Comparison of ENCODE assay signal across 2 cellular contexts in the genomic region with DNA sequence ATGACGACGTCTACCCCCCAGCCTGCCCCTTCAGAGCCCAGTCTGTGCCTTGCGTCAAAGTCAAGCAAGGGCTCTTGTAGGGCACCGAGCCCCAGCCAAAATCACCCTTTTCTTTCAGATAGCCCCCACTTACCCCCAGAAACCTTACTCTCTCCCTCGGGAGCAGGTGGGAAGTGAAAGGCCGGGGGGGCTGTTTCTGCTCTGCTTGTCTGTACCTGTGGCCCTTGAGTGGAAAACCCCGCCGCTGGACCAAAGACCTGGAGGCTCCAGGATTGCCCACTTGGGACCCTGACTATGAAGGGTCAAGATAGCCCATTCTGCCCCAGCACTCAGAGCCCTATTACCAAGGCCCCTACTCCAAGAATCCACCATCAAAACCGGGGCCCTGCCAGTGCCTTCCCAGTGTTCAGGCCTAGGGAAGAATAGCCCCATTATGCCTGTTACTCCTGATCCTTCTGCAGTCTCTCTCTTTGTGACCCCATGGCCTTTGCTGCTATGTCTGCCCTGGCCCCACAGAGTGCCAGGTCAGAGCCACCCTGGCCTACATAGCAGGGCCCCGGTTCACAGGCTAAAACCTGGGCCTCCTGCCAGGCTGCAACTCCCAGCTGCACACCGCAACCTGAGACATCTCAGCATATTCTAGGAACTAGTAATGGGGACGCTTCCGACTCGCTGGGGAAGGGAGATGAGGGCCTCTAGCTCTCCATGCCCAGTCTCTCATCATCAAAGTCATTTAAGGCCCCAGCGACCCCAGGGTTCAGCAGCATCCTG.
TF ChIP-seq lines count a peak whose summit lies in the region.

No MANE protein-coding gene starts in this region.

TF ChIP-seq in GM23338, 12 proteins besides CTCF, POLR2A, EP300 and RAD21:
- TF ChIP-seq, protein P1, sequence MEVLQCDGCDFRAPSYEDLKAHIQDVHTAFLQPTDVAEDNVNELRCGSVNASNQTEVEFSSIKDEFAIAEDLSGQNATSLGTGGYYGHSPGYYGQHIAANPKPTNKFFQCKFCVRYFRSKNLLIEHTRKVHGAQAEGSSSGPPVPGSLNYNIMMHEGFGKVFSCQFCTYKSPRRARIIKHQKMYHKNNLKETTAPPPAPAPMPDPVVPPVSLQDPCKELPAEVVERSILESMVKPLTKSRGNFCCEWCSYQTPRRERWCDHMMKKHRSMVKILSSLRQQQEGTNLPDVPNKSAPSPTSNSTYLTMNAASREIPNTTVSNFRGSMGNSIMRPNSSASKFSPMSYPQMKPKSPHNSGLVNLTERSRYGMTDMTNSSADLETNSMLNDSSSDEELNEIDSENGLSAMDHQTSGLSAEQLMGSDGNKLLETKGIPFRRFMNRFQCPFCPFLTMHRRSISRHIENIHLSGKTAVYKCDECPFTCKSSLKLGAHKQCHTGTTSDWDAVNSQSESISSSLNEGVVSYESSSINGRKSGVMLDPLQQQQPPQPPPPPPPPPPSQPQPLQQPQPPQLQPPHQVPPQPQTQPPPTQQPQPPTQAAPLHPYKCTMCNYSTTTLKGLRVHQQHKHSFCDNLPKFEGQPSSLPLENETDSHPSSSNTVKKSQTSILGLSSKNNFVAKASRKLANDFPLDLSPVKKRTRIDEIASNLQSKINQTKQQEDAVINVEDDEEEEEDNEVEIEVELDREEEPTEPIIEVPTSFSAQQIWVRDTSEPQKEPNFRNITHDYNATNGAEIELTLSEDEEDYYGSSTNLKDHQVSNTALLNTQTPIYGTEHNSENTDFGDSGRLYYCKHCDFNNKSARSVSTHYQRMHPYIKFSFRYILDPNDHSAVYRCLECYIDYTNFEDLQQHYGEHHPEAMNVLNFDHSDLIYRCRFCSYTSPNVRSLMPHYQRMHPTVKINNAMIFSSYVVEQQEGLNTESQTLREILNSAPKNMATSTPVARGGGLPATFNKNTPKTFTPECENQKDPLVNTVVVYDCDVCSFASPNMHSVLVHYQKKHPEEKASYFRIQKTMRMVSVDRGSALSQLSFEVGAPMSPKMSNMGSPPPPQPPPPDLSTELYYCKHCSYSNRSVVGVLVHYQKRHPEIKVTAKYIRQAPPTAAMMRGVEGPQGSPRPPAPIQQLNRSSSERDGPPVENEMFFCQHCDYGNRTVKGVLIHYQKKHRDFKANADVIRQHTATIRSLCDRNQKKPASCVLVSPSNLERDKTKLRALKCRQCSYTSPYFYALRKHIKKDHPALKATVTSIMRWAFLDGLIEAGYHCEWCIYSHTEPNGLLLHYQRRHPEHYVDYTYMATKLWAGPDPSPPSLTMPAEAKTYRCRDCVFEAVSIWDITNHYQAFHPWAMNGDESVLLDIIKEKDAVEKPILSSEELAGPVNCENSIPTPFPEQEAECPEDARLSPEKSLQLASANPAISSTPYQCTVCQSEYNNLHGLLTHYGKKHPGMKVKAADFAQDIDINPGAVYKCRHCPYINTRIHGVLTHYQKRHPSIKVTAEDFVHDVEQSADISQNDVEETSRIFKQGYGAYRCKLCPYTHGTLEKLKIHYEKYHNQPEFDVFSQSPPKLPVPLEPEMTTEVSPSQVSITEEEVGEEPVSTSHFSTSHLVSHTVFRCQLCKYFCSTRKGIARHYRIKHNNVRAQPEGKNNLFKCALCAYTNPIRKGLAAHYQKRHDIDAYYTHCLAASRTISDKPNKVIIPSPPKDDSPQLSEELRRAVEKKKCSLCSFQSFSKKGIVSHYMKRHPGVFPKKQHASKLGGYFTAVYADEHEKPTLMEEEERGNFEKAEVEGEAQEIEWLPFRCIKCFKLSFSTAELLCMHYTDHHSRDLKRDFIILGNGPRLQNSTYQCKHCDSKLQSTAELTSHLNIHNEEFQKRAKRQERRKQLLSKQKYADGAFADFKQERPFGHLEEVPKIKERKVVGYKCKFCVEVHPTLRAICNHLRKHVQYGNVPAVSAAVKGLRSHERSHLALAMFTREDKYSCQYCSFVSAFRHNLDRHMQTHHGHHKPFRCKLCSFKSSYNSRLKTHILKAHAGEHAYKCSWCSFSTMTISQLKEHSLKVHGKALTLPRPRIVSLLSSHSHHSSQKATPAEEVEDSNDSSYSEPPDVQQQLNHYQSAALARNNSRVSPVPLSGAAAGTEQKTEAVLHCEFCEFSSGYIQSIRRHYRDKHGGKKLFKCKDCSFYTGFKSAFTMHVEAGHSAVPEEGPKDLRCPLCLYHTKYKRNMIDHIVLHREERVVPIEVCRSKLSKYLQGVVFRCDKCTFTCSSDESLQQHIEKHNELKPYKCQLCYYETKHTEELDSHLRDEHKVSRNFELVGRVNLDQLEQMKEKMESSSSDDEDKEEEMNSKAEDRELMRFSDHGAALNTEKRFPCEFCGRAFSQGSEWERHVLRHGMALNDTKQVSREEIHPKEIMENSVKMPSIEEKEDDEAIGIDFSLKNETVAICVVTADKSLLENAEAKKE (CRISPR knock-in tag; IDR thresholded peaks at IDR 0.05) = no peak
- TF ChIP-seq EZH2 (IDR thresholded peaks at IDR 0.05; ENCODE audit: low read depth, unreplicated experiment) (no peak), ZNF114 (CRISPR knock-in tag; IDR thresholded peaks at IDR 0.05) (no peak), STAT1 (IDR thresholded peaks at IDR 0.05; ENCODE audit: unreplicated experiment) (no peak), ZNF331 (CRISPR knock-in tag; IDR thresholded peaks at IDR 0.05; ENCODE audit: low read depth) (no peak), POLR2AphosphoS5 (IDR thresholded peaks at IDR 0.05; ENCODE audit: low read depth) (no peak)
- TF ChIP-seq, protein P2, sequence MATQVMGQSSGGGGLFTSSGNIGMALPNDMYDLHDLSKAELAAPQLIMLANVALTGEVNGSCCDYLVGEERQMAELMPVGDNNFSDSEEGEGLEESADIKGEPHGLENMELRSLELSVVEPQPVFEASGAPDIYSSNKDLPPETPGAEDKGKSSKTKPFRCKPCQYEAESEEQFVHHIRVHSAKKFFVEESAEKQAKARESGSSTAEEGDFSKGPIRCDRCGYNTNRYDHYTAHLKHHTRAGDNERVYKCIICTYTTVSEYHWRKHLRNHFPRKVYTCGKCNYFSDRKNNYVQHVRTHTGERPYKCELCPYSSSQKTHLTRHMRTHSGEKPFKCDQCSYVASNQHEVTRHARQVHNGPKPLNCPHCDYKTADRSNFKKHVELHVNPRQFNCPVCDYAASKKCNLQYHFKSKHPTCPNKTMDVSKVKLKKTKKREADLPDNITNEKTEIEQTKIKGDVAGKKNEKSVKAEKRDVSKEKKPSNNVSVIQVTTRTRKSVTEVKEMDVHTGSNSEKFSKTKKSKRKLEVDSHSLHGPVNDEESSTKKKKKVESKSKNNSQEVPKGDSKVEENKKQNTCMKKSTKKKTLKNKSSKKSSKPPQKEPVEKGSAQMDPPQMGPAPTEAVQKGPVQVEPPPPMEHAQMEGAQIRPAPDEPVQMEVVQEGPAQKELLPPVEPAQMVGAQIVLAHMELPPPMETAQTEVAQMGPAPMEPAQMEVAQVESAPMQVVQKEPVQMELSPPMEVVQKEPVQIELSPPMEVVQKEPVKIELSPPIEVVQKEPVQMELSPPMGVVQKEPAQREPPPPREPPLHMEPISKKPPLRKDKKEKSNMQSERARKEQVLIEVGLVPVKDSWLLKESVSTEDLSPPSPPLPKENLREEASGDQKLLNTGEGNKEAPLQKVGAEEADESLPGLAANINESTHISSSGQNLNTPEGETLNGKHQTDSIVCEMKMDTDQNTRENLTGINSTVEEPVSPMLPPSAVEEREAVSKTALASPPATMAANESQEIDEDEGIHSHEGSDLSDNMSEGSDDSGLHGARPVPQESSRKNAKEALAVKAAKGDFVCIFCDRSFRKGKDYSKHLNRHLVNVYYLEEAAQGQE (IDR thresholded peaks at IDR 0.05; ENCODE audit: unreplicated experiment) = no peak

TF ChIP-seq in endothelial cell of umbilical vein, 7 proteins besides CTCF, POLR2A, EP300 and RAD21:
- TF ChIP-seq, protein P3, sequence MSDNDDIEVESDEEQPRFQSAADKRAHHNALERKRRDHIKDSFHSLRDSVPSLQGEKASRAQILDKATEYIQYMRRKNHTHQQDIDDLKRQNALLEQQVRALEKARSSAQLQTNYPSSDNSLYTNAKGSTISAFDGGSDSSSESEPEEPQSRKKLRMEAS (IDR thresholded peaks at IDR 0.05; ENCODE audit: insufficient read depth, insufficient read length) = no peak
- TF ChIP-seq POLR2AphosphoS5 (IDR thresholded peaks at IDR 0.05; ENCODE audit: insufficient read depth, low read depth, low read length) (no peak), MYC (IDR thresholded peaks at IDR 0.05; ENCODE audit: low read depth, low read length) (no peak), FOS (IDR thresholded peaks at IDR 0.05; ENCODE audit: borderline replicate concordance, insufficient read depth, low read length) (no peak), JUN (IDR thresholded peaks at IDR 0.05; ENCODE audit: borderline replicate concordance, insufficient read depth, insufficient read length, low read depth) (no peak)
